Comparison of ENCODE assay signal across 21 cellular contexts in genomic region chr3:12147263-12147780, GRCh38. TPM values are rescaled to one million over a fixed set of nuclear protein-coding genes. Genes with fewer than 3 reads are reported as not detected.
A peak's percentile ranks its signal among the peaks of the same experiment; 100 is the strongest.
DNase-seq lines count a peak whose midpoint lies in the region; ATAC-seq and TF ChIP-seq lines count a peak whose summit lies in the region.
"Had no signal": no experiment of that assay in that cellular context is flagged by ENCODE, and none has a peak within 500 bp of the region (broad histone marks: within the 10 kb centered on the region; RNA-seq: fewer than 3 reads in every experiment).

No MANE protein-coding gene starts in this region.

- WGBS in heart right ventricle, 2 donors = 92 to 97% methylated on average over 7 of the region's 7 CpGs
- 75% methylated on average over 7 of the region's 7 CpGs for WGBS in suprapubic skin

- POLR2A ChIA-PET in WTC11 (lab: Charles Lee) = no interaction called here

- H3K36me3 ChIP-seq in heart right ventricle (peaks cover 0 to 6% (median 0%) of the 10 kb centered on the region in 9 donors), adipocyte (ENCODE audit: control insufficient read depth, insufficient read depth, low read length, severe bottlenecking) (peaks cover 18% of the 10 kb centered on the region), suprapubic skin (no peaks in the 10 kb centered on the region)
- H3K36me3 ChIP-seq: BLaER1, Peyer's patch had no signal

- no peak for ATAC-seq in heart right ventricle
- no peak for ATAC-seq in HG03432 (IDR thresholded peaks at IDR 0.05; ENCODE audit: unreplicated experiment)
- no peak for ATAC-seq in WTC11
- ATAC-seq: HCT116 had no signal

- no peak for TF ChIP-seq EP300 in suprapubic skin (IDR thresholded peaks at IDR 0.05)

- no peak for DNase-seq in heart right ventricle
- DNase-seq in cardiac septum (ENCODE audit: low spot score) = no peak
- no peak for DNase-seq in adipocyte (ENCODE audit: low read depth)
- DNase-seq in osteocyte (ENCODE audit: extremely low spot score, unreplicated experiment) = no peak
- no peak for DNase-seq in suprapubic skin (ENCODE audit: low spot score in 2 of 2)
- no peak for DNase-seq in midbrain (lab: John Stamatoyannopoulos, UW)
- no peak for DNase-seq in WTC11 (ENCODE audit: low spot score)
- DNase-seq: 8988T; CD4-positive, alpha-beta T cell; Kasumi-1; NCI-H1092 treated with DMSO at 0.1 percent for 48 hours; NCI-H1436; NCI-H187; NCI-H2081 treated with DMSO at 0.1 percent for 48 hours; NCI-H2171; NCI-H226; NCI-H510A had no signal

- H3K4me1 ChIP-seq in heart right ventricle = peaks cover 6 to 59% (median 45%) of the 10 kb centered on the region in 9 donors
- H3K4me1 ChIP-seq in adipocyte (ENCODE audit: control insufficient read depth, insufficient read depth, low read length) = peaks cover 60% of the 10 kb centered on the region
- peaks cover 36% of the 10 kb centered on the region for H3K4me1 ChIP-seq in suprapubic skin
- H3K4me1 ChIP-seq: BLaER1, Peyer's patch had no signal

- H3K36me3 Mint-ChIP-seq in osteocyte (ENCODE audit: unreplicated experiment) = no peaks in the 10 kb centered on the region
- H3K36me3 Mint-ChIP-seq in WTC11 = peaks cover 3% of the 10 kb centered on the region; the same call in 1 of the 2 replicates

- H3K27ac ChIP-seq in heart right ventricle (peak overlapping the region in 9 of 10 donors; percentile 25 to 88 (median 63)), suprapubic skin (peak overlapping the region; percentile 38)
- H3K27ac ChIP-seq: BLaER1, Peyer's patch had no signal

- H3K27me3 Mint-ChIP-seq in osteocyte (ENCODE audit: unreplicated experiment) (no peaks in the 10 kb centered on the region), WTC11 (ENCODE audit: low read depth) (no peaks in the 10 kb centered on the region)
- H3K27me3 Mint-ChIP-seq: CD4-positive, alpha-beta T cell had no signal

- TF ChIP-seq POLR2A in suprapubic skin (IDR thresholded peaks at IDR 0.05) = no peak

- TF ChIP-seq CTCF in heart right ventricle (IDR thresholded peaks at IDR 0.05) (no peak), osteocyte (IDR thresholded peaks at IDR 0.05) (no peak), suprapubic skin (IDR thresholded peaks at IDR 0.05) (no peak), WTC11 (IDR thresholded peaks at IDR 0.05) (no peak)

- no peak overlapping the region for H3K4me3 Mint-ChIP-seq in osteocyte (ENCODE audit: unreplicated experiment)
- no peak overlapping the region for H3K4me3 Mint-ChIP-seq in WTC11
- H3K4me3 Mint-ChIP-seq: CD4-positive, alpha-beta T cell had no signal

- H3K27ac Mint-ChIP-seq in osteocyte (ENCODE audit: unreplicated experiment) (peak overlapping the region; percentile 31), WTC11 (no peak overlapping the region)
- H3K27ac Mint-ChIP-seq: CD4-positive, alpha-beta T cell had no signal

- H3K4me3 ChIP-seq in heart right ventricle (no peak overlapping the region), adipocyte (ENCODE audit: low read length) (no peak overlapping the region), suprapubic skin (no peak overlapping the region)
- H3K4me3 ChIP-seq: BLaER1, Peyer's patch had no signal

- H3K4me1 Mint-ChIP-seq in osteocyte (ENCODE audit: unreplicated experiment) (peaks cover 37% of the 10 kb centered on the region), WTC11 (no peaks in the 10 kb centered on the region)

- H3K9me3 Mint-ChIP-seq in osteocyte (ENCODE audit: unreplicated experiment) (no peaks in the 10 kb centered on the region), WTC11 (no peaks in the 10 kb centered on the region)
- H3K9me3 Mint-ChIP-seq: CD4-positive, alpha-beta T cell had no signal

- CTCF ChIA-PET in WTC11 (lab: Charles Lee) = no interaction called here

- intact Hi-C loops in heart right ventricle (cut with DNase I) (loop anchor here in 2 of 10 donors (10.0 kb wide), 2 partner anchors 137 to 167 kb away; partner anchors contain the start of gene PPARG (in 1 of the 2)), cardiac septum (cut with DNase I) (no loop called here)

- H3K9me3 ChIP-seq in heart right ventricle (no peaks in the 10 kb centered on the region), adipocyte (ENCODE audit: control insufficient read depth, low read length) (no peaks in the 10 kb centered on the region), suprapubic skin (no peaks in the 10 kb centered on the region)
- H3K9me3 ChIP-seq: BLaER1, Peyer's patch had no signal

- H3K9ac ChIP-seq in adipocyte (ENCODE audit: low read length) = peak overlapping the region; percentile 46
- H3K9ac ChIP-seq: BLaER1 had no signal

- H3K27me3 ChIP-seq in heart right ventricle (no peaks in the 10 kb centered on the region), adipocyte (replicated peaks; ENCODE audit: control insufficient read depth, insufficient read depth, low read length) (no peaks in the 10 kb centered on the region), suprapubic skin (no peaks in the 10 kb centered on the region)
- H3K27me3 ChIP-seq: BLaER1, Peyer's patch had no signal

TF ChIP-seq in WTC11, 78 proteins besides CTCF, POLR2A, EP300 and RAD21 (continues in another document):
- TF ChIP-seq HMGA2 (CRISPR knock-in tag; IDR thresholded peaks at IDR 0.05) (no peak), RELA (CRISPR knock-in tag; IDR thresholded peaks at IDR 0.05; ENCODE audit: borderline replicate concordance) (no peak), USF1 (CRISPR knock-in tag; IDR thresholded peaks at IDR 0.05) (no peak), ZNF121 (CRISPR knock-in tag; IDR thresholded peaks at IDR 0.05) (no peak), GTF2I (CRISPR knock-in tag; conservative IDR thresholded peaks at IDR 0.05) (no peak), ZNF138 (CRISPR knock-in tag; conservative IDR thresholded peaks at IDR 0.05) (no peak), ATF1 (CRISPR knock-in tag; IDR thresholded peaks at IDR 0.05) (no peak), ZBTB43 (CRISPR knock-in tag; IDR thresholded peaks at IDR 0.05) (no peak), IRF2 (CRISPR knock-in tag; IDR thresholded peaks at IDR 0.05; ENCODE audit: borderline replicate concordance, low read depth) (no peak)
- TF ChIP-seq, protein P1, sequence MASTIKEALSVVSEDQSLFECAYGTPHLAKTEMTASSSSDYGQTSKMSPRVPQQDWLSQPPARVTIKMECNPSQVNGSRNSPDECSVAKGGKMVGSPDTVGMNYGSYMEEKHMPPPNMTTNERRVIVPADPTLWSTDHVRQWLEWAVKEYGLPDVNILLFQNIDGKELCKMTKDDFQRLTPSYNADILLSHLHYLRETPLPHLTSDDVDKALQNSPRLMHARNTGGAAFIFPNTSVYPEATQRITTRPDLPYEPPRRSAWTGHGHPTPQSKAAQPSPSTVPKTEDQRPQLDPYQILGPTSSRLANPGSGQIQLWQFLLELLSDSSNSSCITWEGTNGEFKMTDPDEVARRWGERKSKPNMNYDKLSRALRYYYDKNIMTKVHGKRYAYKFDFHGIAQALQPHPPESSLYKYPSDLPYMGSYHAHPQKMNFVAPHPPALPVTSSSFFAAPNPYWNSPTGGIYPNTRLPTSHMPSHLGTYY (CRISPR knock-in tag; IDR thresholded peaks at IDR 0.05) = no peak

RNA-seq across cellular contexts. Expression of gene TIMP4, which starts 11.4 kb away (rescaled TPM):
- total RNA-seq in heart right ventricle = 10 to 100 TPM in 3 of 10 donors, 1 to 10 TPM in 7; 2.7 to 39.4 (median 8.0) TPM
- polyA plus RNA-seq in heart right ventricle = 10 to 100 TPM in 1 of 2 donors, 1 to 10 TPM in 1; 7.3 to 41.4 TPM
- 4.3 TPM for total RNA-seq in cardiac septum
- 5.0 and 5.4 TPM in 2 replicates for total RNA-seq in osteocyte
- total RNA-seq in suprapubic skin = 10 to 100 TPM in 3 of 4 donors, 1 to 10 TPM in 1; 6.9 to 24.5 (median 16.5) TPM
- 4.1 to 11.8 TPM (median 4.8 TPM) in 3 replicates for total RNA-seq in WTC11 (2021)
- total RNA-seq: CD4-positive, alpha-beta T cell had no signal
